ENCODE assay signal across 8 cellular contexts in genomic region chr17:55930291-55930809, GRCh38.
"Had no signal": no experiment of that assay in that cellular context is flagged by ENCODE, and none has a peak within 500 bp of the region (broad histone marks: within the 10 kb centered on the region; RNA-seq: fewer than 3 reads in every experiment).

No MANE protein-coding gene starts in this region.

- H3K4me3 ChIP-seq: GM23338 had no signal

- FAIRE-seq: H1, H54, HepG2 had no signal

- H2AFZ ChIP-seq: GM23338 had no signal

- DNase-seq: H9, HCEC 1CT, KBM-7 had no signal

- H3K4me2 ChIP-seq: GM23338 had no signal

- ATAC-seq: GM23338, HepG2 had no signal

- H3K27ac ChIP-seq: HL-60 had no signal
